In the genomic region with DNA sequence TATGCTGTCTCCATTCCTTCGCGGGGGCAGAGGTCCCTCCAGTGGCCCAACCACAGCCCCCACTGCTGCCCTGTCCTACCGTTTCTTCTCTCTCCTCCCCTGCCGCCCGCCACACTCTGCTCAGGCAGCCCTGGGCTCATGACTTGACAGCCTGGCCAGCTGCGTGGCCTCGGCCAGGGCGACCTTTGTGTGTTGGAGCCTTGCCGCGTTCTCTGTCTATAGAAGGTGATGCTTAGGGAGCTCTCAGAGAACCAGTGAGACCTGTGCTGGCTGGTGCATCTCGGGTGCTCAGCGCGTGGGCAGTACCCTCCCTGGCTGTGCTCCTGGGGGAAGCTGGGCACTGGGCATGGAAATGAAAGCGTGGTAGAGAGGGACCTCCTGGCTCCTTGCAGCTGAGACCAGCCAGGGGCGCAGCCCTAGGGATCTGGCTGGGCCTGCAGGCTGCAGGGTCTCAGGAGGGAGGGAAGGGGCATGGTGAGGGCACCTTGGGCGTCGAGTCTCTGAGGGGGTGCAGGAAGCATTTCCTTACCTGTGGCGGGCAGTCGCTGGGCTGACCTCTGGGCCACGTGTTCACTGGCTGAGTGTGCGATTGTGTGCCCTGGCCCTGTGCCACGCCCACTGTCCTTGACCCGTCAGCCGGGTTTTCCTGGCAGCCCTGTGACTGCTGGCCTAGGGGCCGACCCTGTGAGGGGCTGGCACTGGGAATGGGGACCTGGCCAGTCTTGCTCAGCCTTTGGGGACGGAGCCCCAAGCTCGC, we compare ENCODE assay signal across 11 cellular contexts. TPM values are rescaled to one million over a fixed set of nuclear protein-coding genes. Genes with fewer than 3 reads are reported as not detected.
DNase-seq lines count a peak whose midpoint lies in the region; ATAC-seq and TF ChIP-seq lines count a peak whose summit lies in the region.
"Had no signal": no experiment of that assay in that cellular context is flagged by ENCODE, and none has a peak within 500 bp of the region (broad histone marks: within the 10 kb centered on the region; RNA-seq: fewer than 3 reads in every experiment).

No MANE protein-coding gene starts in this region.

- peaks cover 100% of the 10 kb centered on the region for H4K20me1 ChIP-seq in smooth muscle cell (ENCODE audit: low read depth)

- no peak overlapping the region for H3K9ac ChIP-seq in smooth muscle cell (ENCODE audit: low read depth)

- H3K27ac ChIP-seq in A673 (ENCODE audit: low read depth, low read length, poor library complexity, severe bottlenecking) (peak overlapping the region; percentile 60), ascending aorta (peak overlapping the region; percentile 9 to 89), psoas muscle (peak overlapping the region; percentile 92), smooth muscle cell (ENCODE audit: low read depth) (no peak overlapping the region)

- intact Hi-C loops in A673 (cut with micrococcal nuclease; ENCODE audit: unreplicated experiment) = no loop called here
- intact Hi-C loops in ascending aorta (cut with DNase I) = loop anchor here (5.0 kb wide), 1 partner anchor 66 kb away; no protein-coding TSS in a partner anchor
- intact Hi-C loops in left ventricle myocardium superior (cut with micrococcal nuclease) = no loop called here
- intact Hi-C loops in psoas muscle (cut with DNase I) = loop anchor here (2.0 to 5.0 kb wide), 3 partner anchors 36 to 58 kb away; no protein-coding TSS in a partner anchor

- peaks cover 63% of the 10 kb centered on the region for H3K4me1 ChIP-seq in A673 (ENCODE audit: insufficient read depth, low read length, poor library complexity, severe bottlenecking)
- peaks cover 38 to 86% of the 10 kb centered on the region in 2 donors for H3K4me1 ChIP-seq in ascending aorta
- H3K4me1 ChIP-seq in psoas muscle = peaks cover 99% of the 10 kb centered on the region
- peaks cover 7% of the 10 kb centered on the region for H3K4me1 ChIP-seq in smooth muscle cell (ENCODE audit: low read depth)

- CTCF ChIA-PET in A673 (lab: Charles Lee) = no interaction called here

- 13 to 21% (median 17%) methylated on average over 21 to 27 of the region's 27 CpGs for WGBS in psoas muscle, 3 donors
- WGBS in smooth muscle cell (ENCODE audit: low lambda C conversion rate) = 92% methylated on average over 27 of the region's 27 CpGs

- no peaks in the 10 kb centered on the region for H3F3A ChIP-seq in smooth muscle cell (ENCODE audit: low read depth)

- POLR2A ChIA-PET in A673 (lab: Charles Lee; ENCODE audit: low non-redundant PET) = no interaction called here

- H3K4me2 ChIP-seq in smooth muscle cell = no peak overlapping the region

- no peaks in the 10 kb centered on the region for H3K27me3 ChIP-seq in A673 (replicated peaks; ENCODE audit: insufficient read depth, low read depth, low read length, poor library complexity)
- no peaks in the 10 kb centered on the region for H3K27me3 ChIP-seq in ascending aorta
- no peaks in the 10 kb centered on the region for H3K27me3 ChIP-seq in psoas muscle (ENCODE audit: insufficient read depth in 3 of 3, low read length in 2 of 3)
- no peaks in the 10 kb centered on the region for H3K27me3 ChIP-seq in smooth muscle cell (ENCODE audit: low read depth)

- TF ChIP-seq CTCF in A673 (conservative IDR thresholded peaks at IDR 0.05; ENCODE audit: low read depth, low read length) (no peak), ascending aorta (IDR thresholded peaks at IDR 0.05) (no peak), psoas muscle (IDR thresholded peaks at IDR 0.05) (no peak), smooth muscle cell (IDR thresholded peaks at IDR 0.05; ENCODE audit: borderline replicate concordance, insufficient read depth, poor library complexity, severe bottlenecking) (no peak)

- H3K36me3 ChIP-seq in A673 (ENCODE audit: insufficient read depth, low read length, poor library complexity, severe bottlenecking) (no peaks in the 10 kb centered on the region), ascending aorta (no peaks in the 10 kb centered on the region), psoas muscle (ENCODE audit: insufficient read depth in 1 of 2, low read depth in 1 of 2) (no peaks in the 10 kb centered on the region), smooth muscle cell (ENCODE audit: low read depth) (no peaks in the 10 kb centered on the region)

- H3K4me3 ChIP-seq in A673 (ENCODE audit: low read depth, low read length, poor library complexity, severe bottlenecking) (no peak overlapping the region), ascending aorta (no peak overlapping the region), psoas muscle (peak overlapping the region; percentile 55), smooth muscle cell (no peak overlapping the region)
- H3K4me3 ChIP-seq: K562 had no signal

- peaks cover 96% of the 10 kb centered on the region for H3K79me2 ChIP-seq in smooth muscle cell (ENCODE audit: low read depth)

- H2AFZ ChIP-seq in smooth muscle cell (ENCODE audit: low read depth) = no peak overlapping the region

- DNase-seq in A673 (ENCODE audit: low spot score) (no peak), ascending aorta (ENCODE audit: low spot score in 2 of 2) (no peak), left ventricle myocardium superior (peak; percentile 69), psoas muscle (peak; percentile 68 to 87), smooth muscle cell (lab: John Stamatoyannopoulos, UW; ENCODE audit: unreplicated experiment) (no peak), NCI-H774 (lab: John Stamatoyannopoulos, UW) (no peak)
- DNase-seq: amniotic stem cell, NCI-H2081 treated with DMSO at 0.1 percent for 48 hours had no signal

- ATAC-seq in left ventricle myocardium superior (peak; percentile 4), psoas muscle (peak; percentile 1 to 29 (median 23)), GM21723 (IDR thresholded peaks at IDR 0.05; ENCODE audit: unreplicated experiment) (no peak), HG02938 (IDR thresholded peaks at IDR 0.05; ENCODE audit: unreplicated experiment) (no peak)

- H3K9me3 ChIP-seq in A673 (ENCODE audit: low read depth, low read length, poor library complexity, severe bottlenecking) (no peaks in the 10 kb centered on the region), ascending aorta (no peaks in the 10 kb centered on the region), psoas muscle (no peaks in the 10 kb centered on the region), smooth muscle cell (replicated peaks; ENCODE audit: low read depth) (no peaks in the 10 kb centered on the region)

- no TSS peak for BruUV-seq in A673 (replicated peaks; lab: Mats Ljungman, UMichigan)

RNA-seq across cellular contexts. Expression of a gene that starts 50.3 kb away (rescaled TPM):
- 50.7 and 54.1 TPM in 2 replicates for total RNA-seq in A673 (2021)
- total RNA-seq in ascending aorta = 64.1 TPM
- 90.8 TPM for total RNA-seq in left ventricle myocardium superior
- total RNA-seq in psoas muscle = 100 to 1,000 TPM in 3 of 4 donors, 10 to 100 TPM in 1; 84.3 to 192 (median 147) TPM
- polyA plus RNA-seq in psoas muscle = 100 to 1,000 TPM in 1 of 3 donors, 10 to 100 TPM in 2; 37.7 to 156 (median 76.4) TPM
- 8.9 and 13.7 TPM in 2 replicates for total RNA-seq in smooth muscle cell
- polyA plus RNA-seq in smooth muscle cell = 23.1 and 25.3 TPM in 2 replicates

Comparison
In these comparisons a context has a peak if more than half of its experiments do, and no peak if none do; other contexts are left out.
1. DNase-seq: peak in left ventricle myocardium superior (single experiment) and psoas muscle (2 of 2); none in A673 (single experiment), ascending aorta (0 of 2), smooth muscle cell (single experiment) and NCI-H774 (single experiment).
2. ATAC-seq: peak in left ventricle myocardium superior (single experiment) and psoas muscle (4 of 4); none in GM21723 (single experiment) and HG02938 (single experiment).
3. intact Hi-C loops: an anchor here in ascending aorta (5.0 kb wide) and psoas muscle (2.0 to 5.0 kb wide); none called in A673 and left ventricle myocardium superior.